Comparison of ENCODE assay signal across 34 cellular contexts in genomic region chr2:216865658-216866057, GRCh38. TPM values are rescaled to one million over a fixed set of nuclear protein-coding genes. Genes with fewer than 3 reads are reported as not detected.
"Had no signal": no experiment of that assay in that cellular context is flagged by ENCODE, and none has a peak within 500 bp of the region (broad histone marks: within the 10 kb centered on the region; RNA-seq: fewer than 3 reads in every experiment).

No MANE protein-coding gene starts in this region.

- H3K9me3 Mint-ChIP-seq: dendritic cell treated with granulocyte-macrophage colony-stimulating factor and Interleukin-4, amounts not matched to agents 40 ng/mL and 50 ng/mL, for 4 days; memory B cell had no signal

- H3K36me3 Mint-ChIP-seq: memory B cell; stimulated activated effector memory CD8-positive, alpha-beta T cell treated with anti-CD3 and anti-CD28 coated beads, Interleukin-12 subunit alpha, Interleukin-12 subunit beta, amount 100 ng/mL, for 72 hours had no signal

- H3K4me3 Mint-ChIP-seq: dendritic cell treated with granulocyte-macrophage colony-stimulating factor and Interleukin-4, amounts not matched to agents 40 ng/mL and 50 ng/mL, for 4 days; endodermal cell; memory B cell; nephron progenitor cell; stimulated activated effector memory CD8-positive, alpha-beta T cell treated with anti-CD3 and anti-CD28 coated beads, Interleukin-12 subunit alpha, Interleukin-12 subunit beta, amount 100 ng/mL, for 72 hours had no signal

- H3K27ac Mint-ChIP-seq: dendritic cell treated with granulocyte-macrophage colony-stimulating factor and Interleukin-4, amounts not matched to agents 40 ng/mL and 50 ng/mL, for 4 days; endodermal cell; memory B cell; nephron progenitor cell; stimulated activated effector memory CD8-positive, alpha-beta T cell treated with anti-CD3 and anti-CD28 coated beads, Interleukin-12 subunit alpha, Interleukin-12 subunit beta, amount 100 ng/mL, for 72 hours had no signal

- ATAC-seq: esophagus mucosa; foreskin keratinocyte; gastroesophageal sphincter; heart right ventricle; left lobe of liver; sciatic nerve; stimulated activated effector memory CD8-positive, alpha-beta T cell treated with anti-CD3 and anti-CD28 coated beads, Interleukin-12 subunit alpha, Interleukin-12 subunit beta, amount 100 ng/mL, for 72 hours had no signal

- DNase-seq: colonic mucosa; effector CD8-positive, alpha-beta T cell; endodermal cell; foreskin keratinocyte; glutamatergic neuron; heart right ventricle; hippocampal formation; nephron progenitor cell; nucleus accumbens; stimulated activated CD4-positive, alpha-beta T cell treated with anti-CD3 and anti-CD28 coated beads, Interleukin-2, amount 100 ng/mL, for 24 hours; stimulated activated CD4-positive, alpha-beta T cell treated with anti-CD3 and anti-CD28 coated beads, Interleukin-4, amount 100 ng/mL, for 24 hours; stimulated activated naive CD4-positive, alpha-beta T cell treated with Interleukin-2 at 50 U/mL for 16 hours; stomach; thyroid gland; trophoblast cell had no signal

- H3K4me1 Mint-ChIP-seq: memory B cell; stimulated activated effector memory CD8-positive, alpha-beta T cell treated with anti-CD3 and anti-CD28 coated beads, Interleukin-12 subunit alpha, Interleukin-12 subunit beta, amount 100 ng/mL, for 72 hours had no signal

RNA-seq across cellular contexts. Expression of gene TNP1, which starts 5.8 kb away (rescaled TPM):
- total RNA-seq: colonic mucosa, endodermal cell, esophagus mucosa, fibroblast of lung, foreskin keratinocyte, gastroesophageal sphincter, heart right ventricle, left lobe of liver, liver, lung, mononuclear cell, osteocyte, right atrium auricular region, sciatic nerve, skeletal muscle tissue, stomach, subcutaneous adipose tissue, temporal lobe, ureter, vagina had no signal
- polyA plus RNA-seq: fibroblast of lung, foreskin keratinocyte, heart right ventricle, keratinocyte, liver, lung, stomach had no signal
